In genomic region chr1:109793486-109794318, GRCh38 we compare ENCODE assay signal across 8 cellular contexts. TPM values are rescaled to one million over a fixed set of nuclear protein-coding genes. Genes with fewer than 3 reads are reported as not detected.
A peak's percentile ranks its signal among the peaks of the same experiment; 100 is the strongest.
DNase-seq lines count a peak whose midpoint lies in the region; ATAC-seq and TF ChIP-seq lines count a peak whose summit lies in the region.

No MANE protein-coding gene starts in this region.

- no peaks in the 10 kb centered on the region for H3K9me2 ChIP-seq in Loucy (replicated peaks; ENCODE audit: low read depth, low read length)

- no peaks in the 10 kb centered on the region for H4K20me1 ChIP-seq in Loucy (ENCODE audit: insufficient read depth, low read length, poor library complexity, severe bottlenecking)

- no peaks in the 10 kb centered on the region for H3K9me3 ChIP-seq in CD4-positive, alpha-beta T cell (ENCODE audit: control insufficient read depth, low read length)
- H3K9me3 ChIP-seq in Loucy (ENCODE audit: insufficient read depth, low read depth, low read length) (no peaks in the 10 kb centered on the region), RWPE2 (ENCODE audit: severe bottlenecking) (no peaks in the 10 kb centered on the region), stomach smooth muscle (ENCODE audit: control insufficient read depth in 2 of 2, low read length in 2 of 2) (no peaks in the 10 kb centered on the region)

- peaks cover 81% of the 10 kb centered on the region for H3K4me1 Mint-ChIP-seq in CD4-positive, alpha-beta T cell (ENCODE audit: low read depth)

- H3K4me3 ChIP-seq in Loucy (ENCODE audit: low read length, poor library complexity, severe bottlenecking) (peak overlapping the region; percentile 72), RWPE2 (ENCODE audit: severe bottlenecking) (no peak overlapping the region), stomach smooth muscle (ENCODE audit: low read length in 2 of 2) (no peak overlapping the region)

- H3K27ac ChIP-seq in CD4-positive, alpha-beta T cell (ENCODE audit: low read depth, low read length): no peak overlapping the region
- H3K27ac ChIP-seq in RWPE2 (ENCODE audit: poor library complexity, severe bottlenecking) (peak overlapping the region; percentile 26), stomach smooth muscle (ENCODE audit: low read length) (peak overlapping the region; percentile 31)

- H3K9ac ChIP-seq in Loucy (ENCODE audit: low read depth, low read length, poor library complexity, severe bottlenecking): peak overlapping the region; percentile 92
- no peak overlapping the region for H3K9ac ChIP-seq in stomach smooth muscle (ENCODE audit: low read length in 2 of 2)

- H3K4me1 ChIP-seq in Loucy (ENCODE audit: insufficient read depth, low read length, poor library complexity, severe bottlenecking) (peaks cover 92% of the 10 kb centered on the region), RWPE2 (ENCODE audit: insufficient read depth, poor library complexity, severe bottlenecking) (peaks cover 34% of the 10 kb centered on the region), stomach smooth muscle (ENCODE audit: control insufficient read depth, insufficient read depth, low read length) (peaks cover 46% of the 10 kb centered on the region)

- TF ChIP-seq CTCF in CD4-positive, alpha-beta T cell (IDR thresholded peaks at IDR 0.05): no peak
- TF ChIP-seq CTCF in Loucy (conservative IDR thresholded peaks at IDR 0.05; ENCODE audit: low read length) (peak; percentile 32), RWPE2 (IDR thresholded peaks at IDR 0.05; ENCODE audit: poor library complexity, severe bottlenecking) (no peak)

- peak; percentile 43 for ATAC-seq in CD4-positive, alpha-beta T cell (ENCODE audit: poor library complexity)
- ATAC-seq in RWPE2 (ENCODE audit: low read depth): peak; percentile 66
- ATAC-seq in left lobe of liver: peak; percentile 42
- ATAC-seq in GM21447 (IDR thresholded peaks at IDR 0.05; ENCODE audit: unreplicated experiment): no peak

- POLR2A ChIA-PET in CD4-positive, alpha-beta T cell (lab: Charles Lee): interaction anchor here (1.4 to 3.7 kb wide), 2 partner anchors 8 to 191 kb away, joined by 4 to 52 read pairs; partner anchors contain the start of gene AHCYL1

- H3K79me2 ChIP-seq in Loucy (ENCODE audit: insufficient read depth, low read length): peaks cover 27% of the 10 kb centered on the region

- peak in 5 of 10 experiments; percentile 33 to 42 (median 39) for DNase-seq in CD4-positive, alpha-beta T cell
- DNase-seq in RWPE2 (ENCODE audit: low spot score): no peak
- DNase-seq in central memory CD4-positive, alpha-beta T cell: peak; percentile 53
- DNase-seq in left lobe of liver (ENCODE audit: low spot score): peak; percentile 45
- no peak for DNase-seq in SIG-M5 (lab: John Stamatoyannopoulos, UW)

- H2AFZ ChIP-seq in Loucy (ENCODE audit: low read length): no peak overlapping the region

- peak overlapping the region; percentile 77 for H3K4me2 ChIP-seq in Loucy (ENCODE audit: low read depth, low read length, poor library complexity, severe bottlenecking)

- peak overlapping the region; percentile 45 for H3K27ac Mint-ChIP-seq in CD4-positive, alpha-beta T cell

- no peaks in the 10 kb centered on the region for H3K27me3 ChIP-seq in CD4-positive, alpha-beta T cell (ENCODE audit: control insufficient read depth, insufficient read depth, low read length)
- no peaks in the 10 kb centered on the region for H3K27me3 ChIP-seq in Loucy (ENCODE audit: insufficient read depth, low read length, poor library complexity, severe bottlenecking)
- H3K27me3 ChIP-seq in RWPE2 (ENCODE audit: insufficient read depth, poor library complexity, severe bottlenecking): no peaks in the 10 kb centered on the region
- H3K27me3 ChIP-seq in stomach smooth muscle (ENCODE audit: control insufficient read depth in 1 of 2, insufficient read depth in 2 of 2, low read length in 2 of 2): no peaks in the 10 kb centered on the region

- H3F3A ChIP-seq in Loucy (ENCODE audit: low read depth): peaks cover 30% of the 10 kb centered on the region

- H3K36me3 ChIP-seq in Loucy (ENCODE audit: insufficient read depth, low read length) (no peaks in the 10 kb centered on the region), RWPE2 (ENCODE audit: low read depth) (no peaks in the 10 kb centered on the region), stomach smooth muscle (ENCODE audit: control insufficient read depth in 2 of 2, insufficient read depth in 2 of 2, low read length in 2 of 2) (no peaks in the 10 kb centered on the region)

- intact Hi-C loops in CD4-positive, alpha-beta T cell (cut with DNase I, micrococcal nuclease): loop anchor here in 1 of 2 experiments (5.0 kb wide), 1 partner anchor 114 kb away; no protein-coding TSS in a partner anchor

- no peaks in the 10 kb centered on the region for H3K9me3 Mint-ChIP-seq in CD4-positive, alpha-beta T cell

- H3K36me3 Mint-ChIP-seq in CD4-positive, alpha-beta T cell (ENCODE audit: low read depth): no peaks in the 10 kb centered on the region

- H3K27me3 Mint-ChIP-seq in CD4-positive, alpha-beta T cell: no peaks in the 10 kb centered on the region

- CTCF ChIA-PET in CD4-positive, alpha-beta T cell (lab: Charles Lee): interaction anchor here (0.5 to 2.1 kb wide), 2 partner anchors 54 to 191 kb away, joined by 3 to 11 read pairs; partner anchors contain the start of gene AHCYL1

- H3K4me3 Mint-ChIP-seq in CD4-positive, alpha-beta T cell: no peak overlapping the region

RNA-seq across cellular contexts. Expression of gene EPS8L3, which starts 30.0 kb away (rescaled TPM):
- not detected for total RNA-seq in CD4-positive, alpha-beta T cell
- 0.15 TPM for total RNA-seq in left lobe of liver

RNA-seq across cellular contexts. Expression of gene GSTM3, which starts 52.9 kb away (rescaled TPM):
- total RNA-seq in CD4-positive, alpha-beta T cell: 10 to 100 TPM; 14.8 to 15.4 TPM
- 3.0 TPM for total RNA-seq in left lobe of liver

Comparison
In these comparisons a context has a peak if more than half of its experiments do, and no peak if none do; other contexts are left out.
1. DNase-seq: peak in central memory CD4-positive, alpha-beta T cell (single experiment) and left lobe of liver (single experiment); none in RWPE2 (single experiment) and SIG-M5 (single experiment).